In genomic region chr7:140635345-140635744, GRCh38 we compare ENCODE assay signal across 23 cellular contexts. TPM values are rescaled to one million over a fixed set of nuclear protein-coding genes. Genes with fewer than 3 reads are reported as not detected.
DNase-seq lines count a peak whose midpoint lies in the region; ATAC-seq, FAIRE-seq and TF ChIP-seq lines count a peak whose summit lies in the region.
"Had no signal": no experiment of that assay in that cellular context is flagged by ENCODE, and none has a peak within 500 bp of the region (broad histone marks: within the 10 kb centered on the region; RNA-seq: fewer than 3 reads in every experiment).

No MANE protein-coding gene starts in this region.

- peak overlapping the region; percentile 83; the same call in 1 of the 2 replicates for H2AK5ac ChIP-seq in H1 (ENCODE audit: low read depth, low read length)

- H2AFZ ChIP-seq in H1 (ENCODE audit: low read length) (no peak overlapping the region), smooth muscle cell (ENCODE audit: low read depth) (no peak overlapping the region)

- H2BK15ac ChIP-seq in H1 (ENCODE audit: low read length): no peak overlapping the region

- no peak overlapping the region for H3K23ac ChIP-seq in H1 (ENCODE audit: insufficient read length)

- peaks cover 24% of the 10 kb centered on the region for H3F3A ChIP-seq in smooth muscle cell (ENCODE audit: low read depth)

- H3K27ac ChIP-seq in HUES64 (ENCODE audit: low read depth, low read length) (peak overlapping the region; percentile 68; the same call in 1 of the 2 replicates), H1 (ENCODE audit: low read depth, low read length) (peak overlapping the region; percentile 37; the same call in 1 of the 2 replicates), smooth muscle cell (ENCODE audit: low read depth) (no peak overlapping the region)
- H3K27ac ChIP-seq: foreskin keratinocyte, tibial artery had no signal

- 41% methylated on average over 5 of the region's 5 CpGs for WGBS in HUES64
- 59% methylated on average over 5 of the region's 5 CpGs; no CpG with 5 or more reads in 1 of the 2 experiments for WGBS in H1 (ENCODE audit: extremely low coverage in 1 of 2, insufficient coverage in 1 of 2, insufficient read length in 1 of 2, insufficient replicate concordance in 2 of 2, low coverage in 1 of 2, low lambda C conversion rate in 2 of 2, missing lambda C conversion rate in 1 of 2), 2 experiments
- 45% methylated on average over 5 of the region's 5 CpGs for WGBS in smooth muscle cell (ENCODE audit: low lambda C conversion rate)

- POLR2A ChIA-PET in H1 (lab: Charles Lee; ENCODE audit: partially characterized antibody): interaction anchor here (0.7 to 1.5 kb wide), 4 partner anchors 8 to 118 kb away, joined by 3 to 8 read pairs (median 4); no protein-coding TSS in a partner anchor

- H3K18ac ChIP-seq in H1 (ENCODE audit: extremely low read depth, low read length): peak overlapping the region; percentile 78; the same call in 1 of the 2 replicates

- H3K36me3 ChIP-seq in HUES64 (ENCODE audit: insufficient read depth, low read length) (no peaks in the 10 kb centered on the region), H1 (ENCODE audit: control insufficient read depth in 2 of 4, insufficient read depth in 4 of 4, low read length in 3 of 4) (no peaks in the 10 kb centered on the region), smooth muscle cell (ENCODE audit: low read depth) (no peaks in the 10 kb centered on the region)
- H3K36me3 ChIP-seq: tibial artery had no signal

- TF ChIP-seq EP300 in H1 (IDR thresholded peaks at IDR 0.05; ENCODE audit: borderline replicate concordance in 1 of 2, low read depth in 2 of 2, low read length in 2 of 2): no peak

- H3K79me1 ChIP-seq in H1 (ENCODE audit: low read depth, low read length): peaks cover 2% of the 10 kb centered on the region; the same call in 1 of the 2 replicates

- no peaks in the 10 kb centered on the region for H3K9me3 ChIP-seq in HUES64 (ENCODE audit: insufficient read depth, low read depth, low read length)
- no peaks in the 10 kb centered on the region for H3K9me3 ChIP-seq in H1 (ENCODE audit: insufficient read depth in 2 of 2, low read depth in 1 of 2, low read length in 1 of 2)
- H3K9me3 ChIP-seq in smooth muscle cell (replicated peaks; ENCODE audit: low read depth): no peaks in the 10 kb centered on the region
- H3K9me3 ChIP-seq: tibial artery had no signal

- H4K8ac ChIP-seq in H1 (ENCODE audit: extremely low read depth, insufficient read depth, low read length): no peak overlapping the region

- CTCF ChIA-PET in H1 (lab: Charles Lee; ENCODE audit: partially characterized antibody): interaction anchor here (0.6 to 19.9 kb wide), 8 partner anchors 11 to 1365 kb away, joined by 3 to 322 read pairs (median 3); no protein-coding TSS in a partner anchor

- peak overlapping the region; percentile 93; the same call in 1 of the 2 replicates for H2BK5ac ChIP-seq in H1 (ENCODE audit: low read depth, low read length)

- peak overlapping the region; percentile 92 for H2BK12ac ChIP-seq in H1 (ENCODE audit: low read depth, low read length)

- peaks cover 7% of the 10 kb centered on the region for H3K23me2 ChIP-seq in H1 (ENCODE audit: low read depth, low read length)

- H2BK120ac ChIP-seq in H1 (replicated peaks; ENCODE audit: low read depth, low read length): peak overlapping the region; percentile 41

- TF ChIP-seq POLR2A in H1 (IDR thresholded peaks at IDR 0.05; ENCODE audit: control extremely low read depth in 1 of 2, low read depth in 2 of 2, low read length in 2 of 2): no peak

- H3K4me3 ChIP-seq in HUES64 (ENCODE audit: low read length) (no peak overlapping the region), H1 (ENCODE audit: extremely low read depth in 1 of 4, insufficient read depth in 2 of 4, low read depth in 3 of 4, low read length in 4 of 4) (peak overlapping the region in 2 of 4 experiments; percentile 15 to 30; a peak in 3 of 8 replicates), smooth muscle cell (no peak overlapping the region)
- H3K4me3 ChIP-seq: skin epidermis, tibial artery had no signal

- H3K79me2 ChIP-seq in H1 (ENCODE audit: control insufficient read depth in 1 of 2, insufficient read depth in 2 of 2, low read length in 2 of 2) (0 out of 4 replicates have a peak, but pooled peaks cover 0 to 2% of the 10 kb centered on the region in 2 experiments), smooth muscle cell (ENCODE audit: low read depth) (peaks cover 14% of the 10 kb centered on the region)

- FAIRE-seq in H1 (lab: Jason Lieb, UNC): no peak
- FAIRE-seq: TTC549 had no signal

- no peak overlapping the region for H3K9ac ChIP-seq in HUES64 (ENCODE audit: low read depth, low read length)
- H3K9ac ChIP-seq in H1 (replicated peaks in 1 of 4; ENCODE audit: extremely low read depth in 1 of 4, low read depth in 3 of 4, low read length in 3 of 4): peak overlapping the region in 2 of 4 experiments; percentile 0 to 20; a peak in 3 of 7 replicates
- no peak overlapping the region for H3K9ac ChIP-seq in smooth muscle cell (ENCODE audit: low read depth)

- H3K4me2 ChIP-seq in H1 (ENCODE audit: insufficient read depth in 1 of 2, low read depth in 2 of 2, low read length in 2 of 2) (peak overlapping the region; percentile 67 to 74), smooth muscle cell (peak overlapping the region; percentile 2)

- no peak overlapping the region for H4K5ac ChIP-seq in H1 (ENCODE audit: insufficient read length, low read depth, low read length)

- H4K20me1 ChIP-seq in H1 (replicated peaks in 1 of 2; ENCODE audit: control insufficient read depth in 1 of 2, insufficient read depth in 2 of 2, low read length in 2 of 2): no peaks in the 10 kb centered on the region
- peaks cover 45% of the 10 kb centered on the region for H4K20me1 ChIP-seq in smooth muscle cell (ENCODE audit: low read depth)

- H3K14ac ChIP-seq in H1 (ENCODE audit: insufficient read length): no peak overlapping the region

- H3K56ac ChIP-seq in H1 (replicated peaks; ENCODE audit: insufficient read length, low read depth, low read length): no peak overlapping the region

- peaks cover 23% of the 10 kb centered on the region for H3K4me1 ChIP-seq in HUES64 (ENCODE audit: insufficient read depth, low read length)
- peaks cover 6 to 22% (median 16%) of the 10 kb centered on the region in 4 experiments for H3K4me1 ChIP-seq in H1 (replicated peaks in 1 of 4; ENCODE audit: control insufficient read depth in 3 of 4, insufficient read depth in 4 of 4, low read length in 3 of 4)
- peaks cover 15% of the 10 kb centered on the region for H3K4me1 ChIP-seq in smooth muscle cell (ENCODE audit: low read depth)
- H3K4me1 ChIP-seq: foreskin keratinocyte had no signal

- peak; percentile 65 for ATAC-seq in left lobe of liver
- ATAC-seq in GM18870 (IDR thresholded peaks at IDR 0.05; ENCODE audit: unreplicated experiment): no peak
- ATAC-seq in HG02763 (IDR thresholded peaks at IDR 0.05; ENCODE audit: unreplicated experiment): no peak
- ATAC-seq: activated T-cell treated with anti-CD3 and anti-CD28 coated beads, Interleukin-2, amount 50 U/mL, for 4 hours; foreskin keratinocyte; stimulated activated naive B cell treated with anti-CD40 and anti-IgM and Interleukin-4, amounts not matched to agents 10 μg/mL and 1 μg/mL and 100 μg/mL, for 72 hours had no signal

- TF ChIP-seq RAD21 in H1 (IDR thresholded peaks at IDR 0.05 in 1 of 2, conservative IDR thresholded peaks at IDR 0.05 in 1 of 2; ENCODE audit: low read depth in 2 of 2, low read length in 2 of 2): no peak

- peak overlapping the region; percentile 36 for H4K91ac ChIP-seq in H1 (replicated peaks; ENCODE audit: insufficient read length, low read length)

- 0 out of 2 replicates have a peak overlapping the region, but pooled peaks have one; percentile 82 for H2BK20ac ChIP-seq in H1 (ENCODE audit: low read length)

- TF ChIP-seq CTCF in H1 (IDR thresholded peaks at IDR 0.05; ENCODE audit: control extremely low read depth in 1 of 3, insufficient read depth in 1 of 3, low read depth in 1 of 3, low read length in 3 of 3) (no peak), smooth muscle cell (IDR thresholded peaks at IDR 0.05; ENCODE audit: borderline replicate concordance, insufficient read depth, poor library complexity, severe bottlenecking) (no peak)

- H3K4ac ChIP-seq in H1 (replicated peaks; ENCODE audit: insufficient read length, low read depth, low read length): no peak overlapping the region

- peaks cover 10% of the 10 kb centered on the region for H3K27me3 ChIP-seq in HUES64 (ENCODE audit: insufficient read depth, low read length)
- H3K27me3 ChIP-seq in H1 (replicated peaks in 1 of 4; ENCODE audit: control insufficient read depth in 3 of 4, extremely low read depth in 1 of 4, insufficient read depth in 3 of 4, low read length in 3 of 4): peaks cover 0 to 10% (median 4%) of the 10 kb centered on the region in 4 experiments; a peak in 4 of 7 replicates
- no peaks in the 10 kb centered on the region for H3K27me3 ChIP-seq in smooth muscle cell (ENCODE audit: low read depth)

- DNase-seq in H1 (ENCODE audit: low read depth in 1 of 2, low spot score in 2 of 2): peak in 1 of 2 experiments; percentile 54
- DNase-seq in left lobe of liver (ENCODE audit: low spot score): no peak
- DNase-seq in smooth muscle cell (lab: John Stamatoyannopoulos, UW; ENCODE audit: unreplicated experiment): no peak
- no peak for DNase-seq in glomerular visceral epithelial cell (ENCODE audit: extremely low spot score)
- no peak for DNase-seq in activated effector memory CD4-positive, alpha-beta T cell treated with anti-CD3 and anti-CD28 coated beads, Interleukin-2, amount 50 U/mL, for 16 hours
- DNase-seq: activated CD4-positive, alpha-beta T cell treated with anti-CD3 and anti-CD28 coated beads for 1 hour; activated naive CD4-positive, alpha-beta T cell treated with anti-CD3 and anti-CD28 coated beads for 36 hours; activated T-cell treated with anti-CD3 and anti-CD28 coated beads, Interleukin-2, amount 50 U/mL, for 4 hours; CD4-positive, alpha-beta T cell; dorsolateral prefrontal cortex; foreskin keratinocyte; GOT3; KBM-7; NCI-H774; posterior cingulate gyrus; stimulated activated naive B cell treated with anti-CD40 and anti-IgM and Interleukin-4, amounts not matched to agents 10 μg/mL and 1 μg/mL and 100 μg/mL, for 72 hours; tibial artery had no signal

RNA-seq across cellular contexts. Expression of gene DENND2A, which starts 5.3 kb away (rescaled TPM):
- 9.5 TPM for polyA plus RNA-seq in HUES64 (2013, experiment 1 of 2)
- 12.8 TPM for polyA plus RNA-seq in HUES64 (2013, experiment 2 of 2)
- total RNA-seq in H1 (2021; fragmentation: NEBNext Ultra II Directional; extraction: Animal tissue kit (Norgen Biotek cat#: 25700)): 11.4 and 13.0 TPM in 2 replicates
- polyA plus RNA-seq in H1 (2011; rRNA removed): 5.0 and 6.0 TPM in 2 replicates
- 5.6 TPM for polyA plus RNA-seq in H1 (2011; cell fraction: cytosol; rRNA removed)
- polyA plus RNA-seq in H1 (2011; cell fraction: nucleus; rRNA removed): 8.0 TPM
- 7.1 to 8.8 TPM (median 8.0 TPM) in 4 replicates for polyA plus RNA-seq in H1 (2012, experiment 1 of 2)
- 5.8 TPM for polyA plus RNA-seq in H1 (2012, experiment 2 of 2)
- polyA plus RNA-seq in H1 (2013, experiment 1 of 2): 6.1 TPM
- 6.6 TPM for polyA plus RNA-seq in H1 (2013, experiment 2 of 2)
- polyA minus RNA-seq in H1 (2011; rRNA and poly(A)+ RNA removed): 8.0 and 12.4 TPM in 2 replicates
- polyA minus RNA-seq in H1 (2011; cell fraction: cytosol; rRNA and poly(A)+ RNA removed): 4.6 TPM
- 6.4 TPM for polyA minus RNA-seq in H1 (2011; cell fraction: nucleus; rRNA and poly(A)+ RNA removed)
- total RNA-seq in left lobe of liver: 2.5 TPM
- total RNA-seq in smooth muscle cell: 2.8 and 4.6 TPM in 2 replicates
- 1.8 and 5.5 TPM in 2 replicates for polyA plus RNA-seq in smooth muscle cell
- total RNA-seq: activated CD8-positive, alpha-beta memory T cell treated with anti-CD3 and anti-CD28 coated beads for 36 hours; activated naive CD4-positive, alpha-beta T cell treated with anti-CD3 and anti-CD28 coated beads for 36 hours; activated T-cell treated with anti-CD3 and anti-CD28 coated beads, Interleukin-2, amount 50 U/mL, for 4 hours; CD4-positive, alpha-beta T cell had no signal

RNA-seq across cellular contexts. Expression of gene ADCK2, which starts 37.4 kb away (rescaled TPM):
- polyA plus RNA-seq in HUES64 (2013, experiment 1 of 2): 3.0 TPM
- polyA plus RNA-seq in HUES64 (2013, experiment 2 of 2): 4.1 TPM
- 10.3 and 11.7 TPM in 2 replicates for total RNA-seq in H1 (2021; fragmentation: NEBNext Ultra II Directional; extraction: Animal tissue kit (Norgen Biotek cat#: 25700))
- polyA plus RNA-seq in H1 (2011; rRNA removed) (6.9 and 9.8 TPM in 2 replicates), smooth muscle cell (10.5 and 13.0 TPM in 2 replicates)
- 8.6 TPM for polyA plus RNA-seq in H1 (2011; cell fraction: cytosol; rRNA removed)
- polyA plus RNA-seq in H1 (2011; cell fraction: nucleus; rRNA removed): 9.1 TPM
- polyA plus RNA-seq in H1 (2012, experiment 1 of 2): 7.5 to 12.1 TPM (median 10.2 TPM) in 4 replicates
- polyA plus RNA-seq in H1 (2012, experiment 2 of 2): 14.6 TPM
- 6.7 TPM for polyA plus RNA-seq in H1 (2013, experiment 1 of 2)
- 6.8 TPM for polyA plus RNA-seq in H1 (2013, experiment 2 of 2)
- 8.7 and 8.9 TPM in 2 replicates for polyA minus RNA-seq in H1 (2011; rRNA and poly(A)+ RNA removed)
- polyA minus RNA-seq in H1 (2011; cell fraction: cytosol; rRNA and poly(A)+ RNA removed): 4.6 TPM
- 4.7 TPM for polyA minus RNA-seq in H1 (2011; cell fraction: nucleus; rRNA and poly(A)+ RNA removed)
- total RNA-seq in left lobe of liver (11.7 TPM), smooth muscle cell (8.0 and 10.8 TPM in 2 replicates)
